ENCODE assay signal across 22 cellular contexts in the genomic region with DNA sequence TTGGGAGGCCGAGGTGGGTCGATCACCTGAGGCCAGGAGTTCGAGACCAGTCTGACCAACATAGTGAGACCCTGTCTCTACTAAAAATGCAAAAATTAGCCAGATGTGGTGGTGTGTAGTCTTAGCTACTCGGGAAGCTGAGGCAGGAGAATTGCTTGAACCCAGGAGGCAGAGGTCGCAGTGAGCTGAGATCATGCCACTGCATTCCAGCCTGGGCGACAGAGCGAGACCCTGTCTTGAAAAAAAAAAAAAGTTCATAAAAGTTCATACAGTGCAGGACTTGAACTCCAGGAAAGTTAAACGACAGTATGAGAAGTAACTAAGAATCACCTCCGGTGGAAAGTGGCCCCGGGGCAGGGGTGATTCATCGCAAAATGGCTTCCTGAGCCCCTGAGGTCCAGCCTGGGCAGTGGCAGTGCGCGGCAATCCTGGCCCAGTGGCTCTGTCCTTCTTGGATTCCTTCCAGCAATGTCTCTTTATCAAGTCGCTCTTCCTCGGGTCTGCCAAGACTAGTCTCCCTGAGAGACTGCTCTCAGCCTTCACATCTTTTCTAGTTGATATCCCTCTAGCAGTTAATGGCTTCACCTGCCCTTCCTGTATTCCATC. TPM values are rescaled to one million over a fixed set of nuclear protein-coding genes. Genes with fewer than 3 reads are reported as not detected.
DNase-seq lines count a peak whose midpoint lies in the region; TF ChIP-seq lines count a peak whose summit lies in the region.
"Had no signal": no experiment of that assay in that cellular context is flagged by ENCODE, and none has a peak within 500 bp of the region (broad histone marks: within the 10 kb centered on the region; RNA-seq: fewer than 3 reads in every experiment).

No MANE protein-coding gene starts in this region.

- peaks cover 51% of the 10 kb centered on the region for H3K4me1 Mint-ChIP-seq in dendritic cell treated with granulocyte-macrophage colony-stimulating factor and Interleukin-4, amounts not matched to agents 40 ng/mL and 50 ng/mL, for 4 days (ENCODE audit: low read depth)
- H3K4me1 Mint-ChIP-seq in neural progenitor cell, result peaks cover 45% of the 10 kb centered on the region

- H3K27me3 ChIP-seq in PC-9 (ENCODE audit: insufficient read depth, low read depth) (no peaks in the 10 kb centered on the region), neural progenitor cell (no peaks in the 10 kb centered on the region)
- H3K27me3 ChIP-seq: body of pancreas, hepatocyte, upper lobe of left lung had no signal

- no peaks in the 10 kb centered on the region for H3K9me3 ChIP-seq in PC-9 (ENCODE audit: insufficient read depth, low read depth)
- H3K9me3 ChIP-seq in neural progenitor cell (ENCODE audit: low read depth), result no peaks in the 10 kb centered on the region
- H3K9me3 ChIP-seq: body of pancreas, upper lobe of left lung had no signal

- H3K36me3 ChIP-seq in PC-9 (ENCODE audit: low read depth) (no peaks in the 10 kb centered on the region), neural progenitor cell (no peaks in the 10 kb centered on the region)
- H3K36me3 ChIP-seq: upper lobe of left lung had no signal

- H3F3A ChIP-seq in PC-9 (ENCODE audit: insufficient read depth, low read depth) (peaks cover 16% of the 10 kb centered on the region; the same call in 1 of the 2 replicates), neural progenitor cell (ENCODE audit: low read depth) (peaks cover 31% of the 10 kb centered on the region)

- peak; percentile 37 for DNase-seq in NCI-H82 (lab: John Stamatoyannopoulos, UW)
- no peak for DNase-seq in NCI-H82 treated with DMSO at 0.1 percent for 48 hours (lab: John Stamatoyannopoulos, UW; ENCODE audit: unreplicated experiment)
- peak; percentile 64 to 85 for DNase-seq in PC-9
- peak; percentile 56 for DNase-seq in posterior vena cava (ENCODE audit: low spot score)
- no peak for DNase-seq in neural progenitor cell (ENCODE audit: low spot score)
- DNase-seq in SHP77 treated with DMSO at 0.1 percent for 48 hours (lab: John Stamatoyannopoulos, UW), result no peak
- no peak for DNase-seq in NCI-H1048 (lab: John Stamatoyannopoulos, UW)
- DNase-seq: activated CD4-positive, alpha-beta T cell treated with anti-CD3 and anti-CD28 coated beads for 4 hours; activated CD8-positive, alpha-beta memory T cell treated with anti-CD3 and anti-CD28 coated beads, Interleukin-2, amount 50 U/mL, for 4 hours; body of pancreas; CD8-positive, alpha-beta T cell; midbrain; NCI-H146; NK-92 treated with Interleukin-12 subunit alpha and Interleukin-12 subunit beta, amount 100 ng/mL, for 24 hours; occipital lobe; SHP77; small intestine; T-helper 2 cell had no signal

- H3K4me2 ChIP-seq in PC-9 (peak overlapping the region; percentile 37), neural progenitor cell (no peak overlapping the region)
- H3K4me2 ChIP-seq: hepatocyte had no signal

- no peak overlapping the region for H3K4me3 ChIP-seq in PC-9
- H3K4me3 ChIP-seq in neural progenitor cell, result no peak overlapping the region
- H3K4me3 ChIP-seq: body of pancreas, hepatocyte, upper lobe of left lung had no signal

- peak overlapping the region; percentile 0 for H3K27ac Mint-ChIP-seq in dendritic cell treated with granulocyte-macrophage colony-stimulating factor and Interleukin-4, amounts not matched to agents 40 ng/mL and 50 ng/mL, for 4 days
- no peak overlapping the region for H3K27ac Mint-ChIP-seq in neural progenitor cell
- H3K27ac Mint-ChIP-seq: CD8-positive, alpha-beta T cell had no signal

- no peaks in the 10 kb centered on the region for H3K36me3 Mint-ChIP-seq in dendritic cell treated with granulocyte-macrophage colony-stimulating factor and Interleukin-4, amounts not matched to agents 40 ng/mL and 50 ng/mL, for 4 days (ENCODE audit: low read depth)
- no peaks in the 10 kb centered on the region for H3K36me3 Mint-ChIP-seq in neural progenitor cell
- H3K36me3 Mint-ChIP-seq: CD8-positive, alpha-beta T cell had no signal

- H3K9me2 ChIP-seq in PC-9 (ENCODE audit: insufficient read depth), result no peaks in the 10 kb centered on the region

- no peak for TF ChIP-seq CTCF in PC-9 (conservative IDR thresholded peaks at IDR 0.05)
- TF ChIP-seq CTCF in neural progenitor cell (IDR thresholded peaks at IDR 0.05), result no peak

- H3K9me3 Mint-ChIP-seq in dendritic cell treated with granulocyte-macrophage colony-stimulating factor and Interleukin-4, amounts not matched to agents 40 ng/mL and 50 ng/mL, for 4 days, result no peaks in the 10 kb centered on the region
- H3K9me3 Mint-ChIP-seq in neural progenitor cell, result no peaks in the 10 kb centered on the region
- H3K9me3 Mint-ChIP-seq: CD8-positive, alpha-beta T cell had no signal

- BruUV-seq in PC-9 (replicated peaks; lab: Mats Ljungman, UMichigan), result no TSS peak

- H3K4me1 ChIP-seq in PC-9 (replicated peaks; ENCODE audit: insufficient read depth) (peaks cover 17% of the 10 kb centered on the region), neural progenitor cell (peaks cover 16% of the 10 kb centered on the region)

- CTCF ChIA-PET in PC-9 (lab: Charles Lee), result interaction anchor here (0.6 kb wide), 1 partner anchor 265 kb away, joined by 11 read pairs; a partner anchor contains a TSS

- POLR2A ChIA-PET in PC-9 (lab: Charles Lee; ENCODE audit: unreplicated experiment), result no interaction called here

- H2AFZ ChIP-seq in PC-9, result no peak overlapping the region
- H2AFZ ChIP-seq in neural progenitor cell (replicated peaks), result no peak overlapping the region
- H2AFZ ChIP-seq: hepatocyte had no signal

- no peaks in the 10 kb centered on the region for H3K27me3 Mint-ChIP-seq in dendritic cell treated with granulocyte-macrophage colony-stimulating factor and Interleukin-4, amounts not matched to agents 40 ng/mL and 50 ng/mL, for 4 days
- peaks cover 4% of the 10 kb centered on the region for H3K27me3 Mint-ChIP-seq in neural progenitor cell (ENCODE audit: insufficient read depth, low read depth)

- no peaks in the 10 kb centered on the region for H3K79me2 ChIP-seq in PC-9 (ENCODE audit: low read depth)
- H3K79me2 ChIP-seq in neural progenitor cell (ENCODE audit: low read depth), result no peaks in the 10 kb centered on the region
- H3K79me2 ChIP-seq: hepatocyte had no signal

- H4K20me1 ChIP-seq in PC-9 (ENCODE audit: insufficient read depth) (no peaks in the 10 kb centered on the region), neural progenitor cell (ENCODE audit: low read depth) (peaks cover 16% of the 10 kb centered on the region)

- no peak overlapping the region for H3K4me3 Mint-ChIP-seq in dendritic cell treated with granulocyte-macrophage colony-stimulating factor and Interleukin-4, amounts not matched to agents 40 ng/mL and 50 ng/mL, for 4 days
- H3K4me3 Mint-ChIP-seq in neural progenitor cell, result no peak overlapping the region
- H3K4me3 Mint-ChIP-seq: CD8-positive, alpha-beta T cell had no signal

- intact Hi-C loops in PC-9 (cut with micrococcal nuclease; ENCODE audit: unreplicated experiment) (no loop called here), posterior vena cava (cut with DNase I) (no loop called here)
- intact Hi-C loops in dendritic cell treated with granulocyte-macrophage colony-stimulating factor and Interleukin-4, amounts not matched to agents 40 ng/mL and 50 ng/mL, for 4 days (cut with micrococcal nuclease), result no loop called here

- H3K9ac ChIP-seq in neural progenitor cell, result no peak overlapping the region

- H3K27ac ChIP-seq in PC-9, result no peak overlapping the region
- H3K27ac ChIP-seq in neural progenitor cell, result no peak overlapping the region
- H3K27ac ChIP-seq: 22Rv1, body of pancreas, hepatocyte, upper lobe of left lung had no signal

RNA-seq across cellular contexts. Expression of a gene that starts 16.7 kb away (rescaled TPM):
- total RNA-seq in PC-9 (2021) (1.1 and 1.4 TPM in 2 replicates), posterior vena cava (1 to 10 TPM in 1 of 2 donors, not detected in 1; 1.8 TPM), neural progenitor cell (ENCODE audit: low replicate concordance) (0.39 and 1.5 TPM in 2 replicates)
- total RNA-seq: body of pancreas, hepatocyte had no signal

Comparison
In these comparisons a context has a peak if more than half of its experiments do, and no peak if none do; other contexts are left out.
1. DNase-seq: peak in NCI-H82 (single experiment), PC-9 (2 of 2) and posterior vena cava (single experiment); none in NCI-H82 treated with DMSO at 0.1 percent for 48 hours (single experiment), neural progenitor cell (single experiment), SHP77 treated with DMSO at 0.1 percent for 48 hours (single experiment) and NCI-H1048 (single experiment).